24 cellular contexts compared by ENCODE assay signal in the genomic region with DNA sequence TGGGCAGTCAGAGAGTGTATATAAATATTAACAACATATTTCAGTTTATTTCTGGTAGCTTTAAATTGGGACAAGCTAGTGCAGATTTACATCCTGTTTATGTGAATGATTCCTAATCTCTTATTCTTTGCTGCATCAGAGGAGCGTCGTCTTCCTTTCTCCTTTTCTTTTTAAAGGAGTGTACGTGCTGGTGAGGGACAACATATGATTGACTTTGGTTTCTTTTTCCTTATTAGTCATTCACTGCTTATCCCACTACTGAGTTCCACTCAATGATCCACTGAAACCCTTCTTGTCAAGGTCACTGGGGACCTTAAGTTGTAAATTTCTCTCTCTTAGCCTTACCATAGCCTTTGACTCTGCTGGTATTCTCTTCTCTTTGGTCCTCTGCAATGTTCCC.
DNase-seq lines count a peak whose midpoint lies in the region; ATAC-seq and TF ChIP-seq lines count a peak whose summit lies in the region.
"Had no signal": no experiment of that assay in that cellular context is flagged by ENCODE, and none has a peak within 500 bp of the region (broad histone marks: within the 10 kb centered on the region; RNA-seq: fewer than 3 reads in every experiment).

No MANE protein-coding gene starts in this region.

- H3K9me3 ChIP-seq in IMR-90 (ENCODE audit: control insufficient read depth, insufficient read depth, low read length): no peaks in the 10 kb centered on the region
- H3K9me3 ChIP-seq: A549, Caco-2, SJSA1 had no signal

- H3K27me3 ChIP-seq in IMR-90 (ENCODE audit: control insufficient read depth, insufficient read depth, low read length) (no peaks in the 10 kb centered on the region), brain microvascular endothelial cell (replicated peaks) (no peaks in the 10 kb centered on the region)
- H3K27me3 ChIP-seq: SJSA1 had no signal

- peak; percentile 53 for ATAC-seq in IMR-90 (ENCODE audit: low read depth)
- ATAC-seq: A549 had no signal

- TF ChIP-seq RAD21 in IMR-90 (IDR thresholded peaks at IDR 0.05; ENCODE audit: low read length): no peak

- no peak overlapping the region for H2AFZ ChIP-seq in IMR-90 (replicated peaks; ENCODE audit: low read length, poor library complexity)
- H2AFZ ChIP-seq: PC-9 had no signal

- peak overlapping the region; percentile 88; the same call in 1 of the 2 replicates for H3K4me2 ChIP-seq in IMR-90 (ENCODE audit: low read depth, low read length)
- H3K4me2 ChIP-seq: A549, PC-9 had no signal

- in situ Hi-C loops in IMR-90 (cut with MboI; ENCODE audit: low sequenced_read_pairs) (no loop called here), brain microvascular endothelial cell (cut with HindIII; ENCODE audit: low pct_ligation_motif_present, low sequenced_read_pairs) (no loop called here)

- H3K27ac Mint-ChIP-seq in activated naive CD4-positive, alpha-beta T cell treated with anti-CD3 and anti-CD28 coated beads for 36 hours: no peak overlapping the region
- H3K27ac Mint-ChIP-seq: CD4-positive, alpha-beta memory T cell had no signal

- no peaks in the 10 kb centered on the region for H3K9me3 Mint-ChIP-seq in activated naive CD4-positive, alpha-beta T cell treated with anti-CD3 and anti-CD28 coated beads for 36 hours
- H3K9me3 Mint-ChIP-seq: CD4-positive, alpha-beta memory T cell had no signal

- H3K36me3 Mint-ChIP-seq in activated naive CD4-positive, alpha-beta T cell treated with anti-CD3 and anti-CD28 coated beads for 36 hours (ENCODE audit: low read depth): peaks cover 6% of the 10 kb centered on the region

- CTCF ChIA-PET in IMR-90 (lab: Yijun Ruan, JAX): interaction anchor here (0.6 kb wide), 1 partner anchor 1424 kb away, joined by 3 read pairs; no protein-coding TSS in a partner anchor
- CTCF ChIA-PET in activated naive CD4-positive, alpha-beta T cell treated with anti-CD3 and anti-CD28 coated beads for 36 hours (lab: Charles Lee): interaction anchor here (1.1 kb wide), 1 partner anchor 374 kb away, joined by 4 read pairs; no protein-coding TSS in a partner anchor

- H4K5ac ChIP-seq in IMR-90 (ENCODE audit: low read depth, low read length): peak overlapping the region; percentile 37; the same call in 1 of the 2 replicates

- peak overlapping the region; percentile 22; the same call in 1 of the 2 replicates for H2BK120ac ChIP-seq in IMR-90 (ENCODE audit: low read depth, low read length)

- intact Hi-C loops in IMR-90 (cut with micrococcal nuclease): no loop called here
- intact Hi-C loops in activated naive CD4-positive, alpha-beta T cell treated with anti-CD3 and anti-CD28 coated beads for 36 hours (cut with micrococcal nuclease): no loop called here

- WGBS in IMR-90 (ENCODE audit: extremely low coverage in 2 of 2, insufficient read length in 1 of 2), 2 experiments: no CpG with 5 or more reads among the region's 3 CpGs

- no peak overlapping the region for H2BK20ac ChIP-seq in IMR-90 (ENCODE audit: low read depth, low read length)

- no peak overlapping the region; the same call in 2 of the 3 replicates for H2BK15ac ChIP-seq in IMR-90 (ENCODE audit: low read depth, low read length)

- peaks cover 6% of the 10 kb centered on the region for H3K4me1 ChIP-seq in IMR-90 (ENCODE audit: control insufficient read depth, insufficient read depth, low read length)
- H3K4me1 ChIP-seq: A549, Caco-2, SJSA1 had no signal

- peaks cover 3% of the 10 kb centered on the region; the same call in 1 of the 2 replicates for H3K9me1 ChIP-seq in IMR-90 (ENCODE audit: insufficient read depth, low read length)

- H2BK5ac ChIP-seq in IMR-90 (ENCODE audit: low read depth, low read length, poor library complexity, severe bottlenecking): peak overlapping the region; percentile 78

- H4K91ac ChIP-seq in IMR-90 (ENCODE audit: insufficient read depth, low read depth, low read length): no peak overlapping the region

- no TSS peak for BruUV-seq in IMR-90 (replicated peaks; lab: Mats Ljungman, UMichigan)

- H3K23ac ChIP-seq in IMR-90 (ENCODE audit: low read depth, low read length): peak overlapping the region; percentile 65; the same call in 1 of the 2 replicates

- TF ChIP-seq CTCF in IMR-90 (conservative IDR thresholded peaks at IDR 0.05; ENCODE audit: low read depth, low read length) (no peak), brain microvascular endothelial cell (IDR thresholded peaks at IDR 0.05; ENCODE audit: low read depth, low read length, missing control alignments) (no peak)

- DNase-seq in IMR-90: peak; percentile 47
- DNase-seq in brain microvascular endothelial cell: peak; percentile 1
- peak; percentile 44 for DNase-seq in iris pigment epithelial cell (ENCODE audit: low read depth)
- DNase-seq in activated CD4-positive, alpha-beta T cell treated with anti-CD3 and anti-CD28 coated beads, Interleukin-2, amount 50 U/mL, for 4 hours: no peak
- no peak for DNase-seq in activated naive CD4-positive, alpha-beta T cell treated with anti-CD3 and anti-CD28 coated beads for 36 hours
- DNase-seq in dedifferentiated amniotic fluid mesenchymal stem cell (ENCODE audit: extremely low spot score): no peak
- DNase-seq in stimulated activated CD4-positive, alpha-beta T cell treated with anti-CD3 and anti-CD28 coated beads, Interleukin-1b, Interleukin-23, amount 100 ng/mL, for 48 hours: no peak
- DNase-seq: C1 segment of cervical spinal cord; Caco-2; CD4-positive, alpha-beta memory T cell; DMS79; EL; GDM1; Karpas-422; MV-4-11; NCI-H1105 treated with DMSO at 0.1 percent for 48 hours; NCI-H2029; NCI-H446 treated with DMSO at 0.1 percent for 48 hours; NCI-H526 treated with DMSO at 0.1 percent for 48 hours; PC-9; Right ventricle myocardium superior; RPMI8226 had no signal

- no peaks in the 10 kb centered on the region for H3K27me3 Mint-ChIP-seq in activated naive CD4-positive, alpha-beta T cell treated with anti-CD3 and anti-CD28 coated beads for 36 hours (ENCODE audit: low read depth)
- H3K27me3 Mint-ChIP-seq: CD4-positive, alpha-beta memory T cell had no signal

- peak overlapping the region; percentile 84; the same call in 1 of the 2 replicates for H3K18ac ChIP-seq in IMR-90 (ENCODE audit: low read depth, low read length)

- peaks cover 17 to 21% of the 10 kb centered on the region in 2 experiments for H3K79me1 ChIP-seq in IMR-90 (ENCODE audit: low read depth in 1 of 2, low read length in 2 of 2)

- H2AK9ac ChIP-seq in IMR-90 (replicated peaks; ENCODE audit: low read depth, low read length, poor library complexity): no peak overlapping the region

- no peak overlapping the region for H2AK5ac ChIP-seq in IMR-90 (ENCODE audit: low read depth, low read length)

- POLR2A ChIA-PET in IMR-90 (lab: Charles Lee; ENCODE audit: unreplicated experiment): interaction anchor here (0.6 kb wide), 1 partner anchor 117 kb away, joined by 3 read pairs; no protein-coding TSS in a partner anchor

- peak overlapping the region in 1 of 2 experiments; percentile 46; a peak in 1 of 4 replicates for H4K8ac ChIP-seq in IMR-90 (ENCODE audit: low read depth in 2 of 2, low read length in 2 of 2)

- peak overlapping the region; percentile 30; the same call in 1 of the 2 replicates for H3K14ac ChIP-seq in IMR-90 (replicated peaks; ENCODE audit: low read depth, low read length)

- H3K4ac ChIP-seq in IMR-90 (ENCODE audit: low read depth, low read length): no peak overlapping the region; the same call in 1 of the 2 replicates

- H3K36me3 ChIP-seq in IMR-90 (ENCODE audit: control insufficient read depth, insufficient read depth, low read length) (0 out of 2 replicates have a peak, but pooled peaks cover 1% of the 10 kb centered on the region), brain microvascular endothelial cell (replicated peaks) (no peaks in the 10 kb centered on the region)
- H3K36me3 ChIP-seq: SJSA1 had no signal

- peak overlapping the region; percentile 16; the same call in 1 of the 2 replicates for H3K4me3 ChIP-seq in IMR-90 (ENCODE audit: insufficient read depth, low read depth, low read length)
- H3K4me3 ChIP-seq in brain microvascular endothelial cell (ENCODE audit: low read depth, low read length): no peak overlapping the region
- H3K4me3 ChIP-seq: A549, PC-9, SJSA1 had no signal

- dilution Hi-C loops in IMR-90 (cut with HindIII; ENCODE audit: low sequenced_read_pairs, unreplicated experiment): no loop called here

- no peak overlapping the region for H3K27ac ChIP-seq in IMR-90 (ENCODE audit: insufficient read depth, low read length)
- H3K27ac ChIP-seq in brain microvascular endothelial cell: no peak overlapping the region
- H3K27ac ChIP-seq: A549, PC-9, SJSA1 had no signal

- H3K56ac ChIP-seq in IMR-90 (ENCODE audit: extremely low read depth, insufficient read depth, low read length): no peak overlapping the region

- no peak for TF ChIP-seq POLR2A in IMR-90 (IDR thresholded peaks at IDR 0.05; ENCODE audit: low read depth, low read length)

- H3K9ac ChIP-seq in IMR-90 (ENCODE audit: low read depth, low read length): no peak overlapping the region; the same call in 1 of the 2 replicates

- peaks cover 8% of the 10 kb centered on the region for H3K4me1 Mint-ChIP-seq in activated naive CD4-positive, alpha-beta T cell treated with anti-CD3 and anti-CD28 coated beads for 36 hours (ENCODE audit: low read depth)

- H3K4me3 Mint-ChIP-seq in activated naive CD4-positive, alpha-beta T cell treated with anti-CD3 and anti-CD28 coated beads for 36 hours: no peak overlapping the region

- no peaks in the 10 kb centered on the region for H4K20me1 ChIP-seq in IMR-90 (ENCODE audit: insufficient read depth, low read length)

TF ChIP-seq in IMR-90, 13 proteins besides CTCF, POLR2A, EP300 and RAD21:
- TF ChIP-seq RFX5 (IDR thresholded peaks at IDR 0.05; ENCODE audit: low read depth, low read length): no peak
- no peak for TF ChIP-seq MAZ (IDR thresholded peaks at IDR 0.05; ENCODE audit: borderline replicate concordance, low read depth, low read length)
- TF ChIP-seq RCOR1 (IDR thresholded peaks at IDR 0.05; ENCODE audit: insufficient replicate concordance, low read length): no peak
- no peak for TF ChIP-seq MXI1 (IDR thresholded peaks at IDR 0.05; ENCODE audit: borderline replicate concordance, low read depth, low read length)
- TF ChIP-seq CEBPB (IDR thresholded peaks at IDR 0.05; ENCODE audit: low read depth, low read length): no peak
- TF ChIP-seq, protein P1, sequence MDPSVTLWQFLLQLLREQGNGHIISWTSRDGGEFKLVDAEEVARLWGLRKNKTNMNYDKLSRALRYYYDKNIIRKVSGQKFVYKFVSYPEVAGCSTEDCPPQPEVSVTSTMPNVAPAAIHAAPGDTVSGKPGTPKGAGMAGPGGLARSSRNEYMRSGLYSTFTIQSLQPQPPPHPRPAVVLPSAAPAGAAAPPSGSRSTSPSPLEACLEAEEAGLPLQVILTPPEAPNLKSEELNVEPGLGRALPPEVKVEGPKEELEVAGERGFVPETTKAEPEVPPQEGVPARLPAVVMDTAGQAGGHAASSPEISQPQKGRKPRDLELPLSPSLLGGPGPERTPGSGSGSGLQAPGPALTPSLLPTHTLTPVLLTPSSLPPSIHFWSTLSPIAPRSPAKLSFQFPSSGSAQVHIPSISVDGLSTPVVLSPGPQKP (IDR thresholded peaks at IDR 0.05; ENCODE audit: borderline replicate concordance, low read depth, low read length): no peak
- TF ChIP-seq CHD1 (IDR thresholded peaks at IDR 0.05; ENCODE audit: low read depth, low read length): no peak
- TF ChIP-seq MAFK (IDR thresholded peaks at IDR 0.05; ENCODE audit: low read depth, low read length): no peak

Comparison
In these comparisons a context has a peak if more than half of its experiments do, and no peak if none do; other contexts are left out.
1. DNase-seq: peak in IMR-90 (single experiment), brain microvascular endothelial cell (single experiment) and iris pigment epithelial cell (single experiment); none in activated CD4-positive, alpha-beta T cell treated with anti-CD3 and anti-CD28 coated beads, Interleukin-2, amount 50 U/mL, for 4 hours (0 of 2), activated naive CD4-positive, alpha-beta T cell treated with anti-CD3 and anti-CD28 coated beads for 36 hours (single experiment), dedifferentiated amniotic fluid mesenchymal stem cell (single experiment) and stimulated activated CD4-positive, alpha-beta T cell treated with anti-CD3 and anti-CD28 coated beads, Interleukin-1b, Interleukin-23, amount 100 ng/mL, for 48 hours (single experiment).